Comparison of ENCODE assay signal across 10 cellular contexts in genomic region chr6:25312034-25312620, GRCh38. TPM values are rescaled to one million over a fixed set of nuclear protein-coding genes. Genes with fewer than 3 reads are reported as not detected.
DNase-seq lines count a peak whose midpoint lies in the region; ATAC-seq and TF ChIP-seq lines count a peak whose summit lies in the region.
"Had no signal": no experiment of that assay in that cellular context is flagged by ENCODE, and none has a peak within 500 bp of the region (broad histone marks: within the 10 kb centered on the region; RNA-seq: fewer than 3 reads in every experiment).

No MANE protein-coding gene starts in this region.

- 62 to 68% methylated on average over 2 of the region's 2 CpGs for WGBS in thyroid gland, 2 donors

- H3K9me3 Mint-ChIP-seq in activated T-helper 17 cell treated with anti-CD3 and anti-CD28 coated beads, Interleukin-2, amount 50 U/mL, for 72 hours: no peaks in the 10 kb centered on the region
- H3K9me3 Mint-ChIP-seq: activated naive CD4-positive, alpha-beta T cell treated with anti-CD3 and anti-CD28 coated beads, Interleukin-2, amount 50 U/mL, for 24 hours; neural crest cell had no signal

- peak overlapping the region in 1 of 2 experiments; percentile 1; a peak in 1 of 4 replicates for H3K4me3 ChIP-seq in HCT116 (replicated peaks in 1 of 2; ENCODE audit: low read depth in 1 of 2, low read length in 2 of 2)
- no peak overlapping the region for H3K4me3 ChIP-seq in left ventricle myocardium inferior
- H3K4me3 ChIP-seq in thyroid gland (replicated peaks in 1 of 3): no peak overlapping the region

- TF ChIP-seq CTCF in HCT116 (IDR thresholded peaks at IDR 0.05 in 2 of 3, conservative IDR thresholded peaks at IDR 0.05 in 1 of 3; ENCODE audit: borderline replicate concordance in 1 of 3, insufficient read depth in 1 of 3, low read depth in 2 of 3, low read length in 2 of 3) (no peak), left ventricle myocardium inferior (IDR thresholded peaks at IDR 0.05; ENCODE audit: borderline replicate concordance) (no peak), thyroid gland (IDR thresholded peaks at IDR 0.05) (no peak)

- BruUV-seq in HCT116 (replicated peaks; lab: Mats Ljungman, UMichigan): no TSS peak

- H2AFZ ChIP-seq in HCT116 (ENCODE audit: low read depth, low read length, poor library complexity, severe bottlenecking): no peak overlapping the region

- H3K9me2 ChIP-seq in HCT116 (ENCODE audit: insufficient read depth): no peaks in the 10 kb centered on the region

- H3K4me1 ChIP-seq in HCT116 (ENCODE audit: control insufficient read depth in 1 of 2, insufficient read depth in 2 of 2, low read length in 2 of 2) (peaks cover 31 to 39% of the 10 kb centered on the region in 2 experiments), left ventricle myocardium inferior (peaks cover 54% of the 10 kb centered on the region), thyroid gland (peaks cover 0 to 24% of the 10 kb centered on the region in 2 donors)

- peak overlapping the region; percentile 53 for H3K4me2 ChIP-seq in HCT116 (ENCODE audit: low read length)

- no peak for TF ChIP-seq RAD21 in HCT116 (IDR thresholded peaks at IDR 0.05; ENCODE audit: low read depth)

- intact Hi-C loops in HCT116 (cut with micrococcal nuclease) (no loop called here), left ventricle myocardium inferior (cut with micrococcal nuclease) (no loop called here), thyroid gland (cut with DNase I) (no loop called here)

- H3K27me3 ChIP-seq in HCT116 (ENCODE audit: insufficient read depth, low read length): no peaks in the 10 kb centered on the region
- no peaks in the 10 kb centered on the region for H3K27me3 ChIP-seq in left ventricle myocardium inferior (ENCODE audit: low read depth)
- no peaks in the 10 kb centered on the region for H3K27me3 ChIP-seq in thyroid gland

- H3K27ac ChIP-seq in HCT116 (ENCODE audit: low read depth, low read length) (peak overlapping the region; percentile 26; the same call in 1 of the 2 replicates), left ventricle myocardium inferior (replicated peaks) (peak overlapping the region; percentile 69), thyroid gland (peak overlapping the region in 2 of 3 donors; percentile 15 to 32)

- no peak overlapping the region for H3K9ac ChIP-seq in HCT116 (ENCODE audit: low read length)

- peak overlapping the region; percentile 20 for H3K27ac Mint-ChIP-seq in activated T-helper 17 cell treated with anti-CD3 and anti-CD28 coated beads, Interleukin-2, amount 50 U/mL, for 72 hours
- H3K27ac Mint-ChIP-seq: activated naive CD4-positive, alpha-beta T cell treated with anti-CD3 and anti-CD28 coated beads, Interleukin-2, amount 50 U/mL, for 24 hours had no signal

- RAD21 ChIA-PET in HCT116 (lab: Charles Lee; ENCODE audit: low non-redundant PET in 1 of 2, low total read pairs in 2 of 2, uncharacterized antibody in 2 of 2, unreplicated experiment in 2 of 2): no interaction called here

- H3K36me3 ChIP-seq in HCT116 (ENCODE audit: control insufficient read depth in 1 of 2, insufficient read depth in 2 of 2, low read length in 2 of 2) (no peaks in the 10 kb centered on the region), left ventricle myocardium inferior (no peaks in the 10 kb centered on the region), thyroid gland (no peaks in the 10 kb centered on the region)

- no peak for TF ChIP-seq POLR2A in HCT116 (IDR thresholded peaks at IDR 0.05; ENCODE audit: borderline replicate concordance, extremely low read depth, insufficient read depth, insufficient read length)
- TF ChIP-seq POLR2A in thyroid gland (IDR thresholded peaks at IDR 0.05): no peak

- no peaks in the 10 kb centered on the region for H3K4me1 Mint-ChIP-seq in activated T-helper 17 cell treated with anti-CD3 and anti-CD28 coated beads, Interleukin-2, amount 50 U/mL, for 72 hours

- H3K36me3 Mint-ChIP-seq in activated T-helper 17 cell treated with anti-CD3 and anti-CD28 coated beads, Interleukin-2, amount 50 U/mL, for 72 hours (ENCODE audit: low read depth): no peaks in the 10 kb centered on the region
- H3K36me3 Mint-ChIP-seq: activated naive CD4-positive, alpha-beta T cell treated with anti-CD3 and anti-CD28 coated beads, Interleukin-2, amount 50 U/mL, for 24 hours had no signal

- CTCF ChIA-PET in HCT116 (lab: Charles Lee): no interaction called here

- peaks cover 28% of the 10 kb centered on the region for H3K79me2 ChIP-seq in HCT116 (ENCODE audit: insufficient read depth, low read length)

- POLR2A ChIA-PET in HCT116 (lab: Charles Lee): interaction anchor here (2.2 kb wide), 1 partner anchor 33 kb away, joined by 5 read pairs; the partner anchor contains the start of gene CARMIL1

- H3K27me3 Mint-ChIP-seq in activated T-helper 17 cell treated with anti-CD3 and anti-CD28 coated beads, Interleukin-2, amount 50 U/mL, for 72 hours: no peaks in the 10 kb centered on the region
- H3K27me3 Mint-ChIP-seq: activated naive CD4-positive, alpha-beta T cell treated with anti-CD3 and anti-CD28 coated beads, Interleukin-2, amount 50 U/mL, for 24 hours had no signal

- DNase-seq in HCT116 (ENCODE audit: low read depth, low spot score): no peak
- no peak for DNase-seq in left ventricle myocardium inferior
- no peak for DNase-seq in thyroid gland
- DNase-seq in kidney glomerular epithelial cell (lab: John Stamatoyannopoulos, UW): no peak

- ATAC-seq in HCT116: no peak
- no peak for ATAC-seq in activated T-helper 17 cell treated with anti-CD3 and anti-CD28 coated beads, Interleukin-2, amount 50 U/mL, for 72 hours (replicated peaks)
- no peak for ATAC-seq in GM21360 (IDR thresholded peaks at IDR 0.05; ENCODE audit: unreplicated experiment)
- no peak for ATAC-seq in HG03097 (IDR thresholded peaks at IDR 0.05; ENCODE audit: low FRiP score, unreplicated experiment)
- ATAC-seq in GM19452 (IDR thresholded peaks at IDR 0.05; ENCODE audit: unreplicated experiment): no peak

- no peaks in the 10 kb centered on the region for H4K20me1 ChIP-seq in HCT116 (ENCODE audit: insufficient read depth)

- H3K9me3 ChIP-seq in HCT116 (ENCODE audit: control insufficient read depth in 1 of 2, insufficient read depth in 1 of 2, low read depth in 1 of 2, low read length in 2 of 2): no peaks in the 10 kb centered on the region
- no peaks in the 10 kb centered on the region for H3K9me3 ChIP-seq in left ventricle myocardium inferior (replicated peaks)
- H3K9me3 ChIP-seq in thyroid gland: no peaks in the 10 kb centered on the region

- no peak overlapping the region for H3K4me3 Mint-ChIP-seq in activated T-helper 17 cell treated with anti-CD3 and anti-CD28 coated beads, Interleukin-2, amount 50 U/mL, for 72 hours
- H3K4me3 Mint-ChIP-seq: activated naive CD4-positive, alpha-beta T cell treated with anti-CD3 and anti-CD28 coated beads, Interleukin-2, amount 50 U/mL, for 24 hours; neural crest cell had no signal

TF ChIP-seq in HCT116, 20 proteins besides CTCF, POLR2A, EP300 and RAD21:
- TF ChIP-seq TCF7L2 (IDR thresholded peaks at IDR 0.05; ENCODE audit: borderline replicate concordance, extremely low read depth, insufficient read depth, insufficient read length): no peak
- TF ChIP-seq ZBTB33 (IDR thresholded peaks at IDR 0.05; ENCODE audit: extremely low read depth, insufficient replicate concordance, low read length): no peak
- TF ChIP-seq ZFX (IDR thresholded peaks at IDR 0.05): no peak
- peak; percentile 66; the same call in 1 of the 2 replicates for TF ChIP-seq CEBPB (IDR thresholded peaks at IDR 0.05; ENCODE audit: low read depth)

RNA-seq across cellular contexts. Expression of gene CARMIL1, which starts 33.0 kb away (rescaled TPM):
- total RNA-seq in HCT116 (2021; ENCODE audit: unreplicated experiment) (21.7 TPM), left ventricle myocardium inferior (8.4 TPM), thyroid gland (10 to 100 TPM; 24.7 to 34.4 (median 30.7) TPM)
- polyA plus RNA-seq in HCT116 (2012): 6.4 and 7.9 TPM in 2 replicates
- total RNA-seq in activated T-helper 17 cell treated with anti-CD3 and anti-CD28 coated beads, Interleukin-2, amount 50 U/mL, for 72 hours: 1 to 10 TPM; 3.8 to 7.6 TPM
